ENCODE assay signal across 13 cellular contexts in genomic region chr4:38968668-38969067, GRCh38.
"Had no signal": no experiment of that assay in that cellular context is flagged by ENCODE, and none has a peak within 500 bp of the region (broad histone marks: within the 10 kb centered on the region; RNA-seq: fewer than 3 reads in every experiment).

No MANE protein-coding gene starts in this region.

- H3K9me3 ChIP-seq: heart left ventricle, mucosa of descending colon, neutrophil, sigmoid colon had no signal

- ATAC-seq: esophagus mucosa; heart left ventricle; left colon; mucosa of descending colon; naive thymus-derived CD8-positive, alpha-beta T cell had no signal

- DNase-seq: effector memory CD4-positive, alpha-beta T cell; heart left ventricle; hippocampal formation; left colon; mucosa of descending colon; naive thymus-derived CD8-positive, alpha-beta T cell; posterior cingulate gyrus; sigmoid colon; stimulated activated CD4-positive, alpha-beta T cell treated with anti-CD3 and anti-CD28 coated beads, Interleukin-12 subunit alpha, Interleukin-12 subunit beta, amount 100 ng/mL, for 4 hours; stimulated activated naive CD4-positive, alpha-beta T cell treated with Interleukin-2 at 50 U/mL for 16 hours; trophoblast cell had no signal

- H3K27me3 Mint-ChIP-seq: naive thymus-derived CD8-positive, alpha-beta T cell had no signal
